ENCODE assay signal across 14 cellular contexts in genomic region chr9:698276-698675, GRCh38.
DNase-seq lines count a peak whose midpoint lies in the region; ATAC-seq and TF ChIP-seq lines count a peak whose summit lies in the region.
"Had no signal": no experiment of that assay in that cellular context is flagged by ENCODE, and none has a peak within 500 bp of the region (broad histone marks: within the 10 kb centered on the region; RNA-seq: fewer than 3 reads in every experiment).

No MANE protein-coding gene starts in this region.

- peaks cover 36% of the 10 kb centered on the region for H3K4me1 Mint-ChIP-seq in WTC11

- no peaks in the 10 kb centered on the region for H3K27me3 ChIP-seq in skeletal muscle tissue (ENCODE audit: control insufficient read depth in 3 of 3, insufficient read depth in 3 of 3, low read length in 3 of 3)
- H3K27me3 ChIP-seq: SJCRH30 had no signal

- no peak overlapping the region for H3K4me3 ChIP-seq in fibroblast of the aortic adventitia (ENCODE audit: low read depth, low read length)
- no peak overlapping the region for H3K4me3 ChIP-seq in skeletal muscle tissue (ENCODE audit: low read length in 3 of 3)
- H3K4me3 ChIP-seq: SJCRH30 had no signal

- ATAC-seq in WTC11: no peak
- ATAC-seq in HG03196 (IDR thresholded peaks at IDR 0.05; ENCODE audit: unreplicated experiment): no peak
- no peak for ATAC-seq in HG03108 (IDR thresholded peaks at IDR 0.05; ENCODE audit: unreplicated experiment)
- ATAC-seq: activated CD4-positive, CD25-positive, alpha-beta regulatory T cell treated with anti-CD3 and anti-CD28 coated beads, Interleukin-2, amount 50 U/mL, for 24 hours; activated T-cell treated with anti-CD3 and anti-CD28 coated beads, Interleukin-2, amount 50 U/mL, for 72 hours; sciatic nerve had no signal

- no peaks in the 10 kb centered on the region for H3K9me3 ChIP-seq in skeletal muscle tissue (ENCODE audit: control insufficient read depth in 3 of 3, low read length in 3 of 3)
- H3K9me3 ChIP-seq: SJCRH30 had no signal

- H3K9ac ChIP-seq in skeletal muscle tissue (ENCODE audit: low read depth in 1 of 3, low read length in 3 of 3): no peak overlapping the region

- TF ChIP-seq CTCF in WTC11 (IDR thresholded peaks at IDR 0.05) (no peak), fibroblast of the aortic adventitia (IDR thresholded peaks at IDR 0.05; ENCODE audit: insufficient read depth, low read length) (no peak)

- peaks cover 0 to 5% (median 2%) of the 10 kb centered on the region in 3 donors for H3K36me3 ChIP-seq in skeletal muscle tissue (ENCODE audit: control insufficient read depth in 3 of 3, insufficient read depth in 3 of 3, low read length in 3 of 3)
- H3K36me3 ChIP-seq: SJCRH30 had no signal

- no peaks in the 10 kb centered on the region for H3K27me3 Mint-ChIP-seq in WTC11 (ENCODE audit: low read depth)

- H3K4me3 Mint-ChIP-seq in WTC11: no peak overlapping the region
- H3K4me3 Mint-ChIP-seq: activated T-cell treated with anti-CD3 and anti-CD28 coated beads, Interleukin-2, amount 50 U/mL, for 72 hours had no signal

- peak overlapping the region; percentile 8; the same call in 1 of the 2 replicates for H3K27ac Mint-ChIP-seq in WTC11
- H3K27ac Mint-ChIP-seq: activated T-cell treated with anti-CD3 and anti-CD28 coated beads, Interleukin-2, amount 50 U/mL, for 72 hours had no signal

- H3K27ac ChIP-seq in skeletal muscle tissue (ENCODE audit: low read depth, low read length): peak overlapping the region; percentile 16
- H3K27ac ChIP-seq: SJCRH30 had no signal

- no peaks in the 10 kb centered on the region for H3K9me3 Mint-ChIP-seq in WTC11
- H3K9me3 Mint-ChIP-seq: activated T-cell treated with anti-CD3 and anti-CD28 coated beads, Interleukin-2, amount 50 U/mL, for 72 hours had no signal

- POLR2A ChIA-PET in WTC11 (lab: Charles Lee): no interaction called here

- DNase-seq in GM03348 (ENCODE audit: low spot score) (peak; percentile 64), WTC11 (ENCODE audit: low spot score) (no peak), fibroblast of the aortic adventitia (ENCODE audit: low read depth) (peak; percentile 53), GOT3 (lab: John Stamatoyannopoulos, UW) (no peak), DMS 273 (lab: John Stamatoyannopoulos, UW; ENCODE audit: unreplicated experiment) (no peak)
- DNase-seq: activated T-cell treated with anti-CD3 and anti-CD28 coated beads, Interleukin-2, amount 50 U/mL, for 72 hours; glutamatergic neuron; NCI-H526 treated with DMSO at 0.1 percent for 48 hours; SJCRH30 had no signal

- no peaks in the 10 kb centered on the region for H3K36me3 Mint-ChIP-seq in WTC11

- peaks cover 37 to 63% (median 48%) of the 10 kb centered on the region in 3 donors for H3K4me1 ChIP-seq in skeletal muscle tissue (ENCODE audit: control insufficient read depth in 3 of 3, insufficient read depth in 3 of 3, low read length in 3 of 3)

- CTCF ChIA-PET in WTC11 (lab: Charles Lee): no interaction called here

TF ChIP-seq in WTC11, 78 proteins besides CTCF, POLR2A, EP300 and RAD21:
- TF ChIP-seq NFYB (CRISPR knock-in tag; conservative IDR thresholded peaks at IDR 0.05; ENCODE audit: low read depth) (no peak), E2F4 (CRISPR knock-in tag; IDR thresholded peaks at IDR 0.05; ENCODE audit: borderline replicate concordance, low read depth) (no peak), ZMAT4 (CRISPR knock-in tag; IDR thresholded peaks at IDR 0.05) (no peak), SOX15 (CRISPR knock-in tag; IDR thresholded peaks at IDR 0.05) (no peak), FOXP1 (CRISPR knock-in tag; IDR thresholded peaks at IDR 0.05; ENCODE audit: borderline replicate concordance) (no peak), ARID4B (CRISPR knock-in tag; IDR thresholded peaks at IDR 0.05; ENCODE audit: borderline replicate concordance) (no peak), HMGA2 (CRISPR knock-in tag; IDR thresholded peaks at IDR 0.05) (no peak), ZNF219 (CRISPR knock-in tag; IDR thresholded peaks at IDR 0.05; ENCODE audit: borderline replicate concordance) (no peak), TP53 (CRISPR knock-in tag; IDR thresholded peaks at IDR 0.05) (no peak), ESRRA (CRISPR knock-in tag; IDR thresholded peaks at IDR 0.05; ENCODE audit: borderline replicate concordance) (no peak), NR1H2 (CRISPR knock-in tag; IDR thresholded peaks at IDR 0.05) (no peak), KAT7 (CRISPR knock-in tag; IDR thresholded peaks at IDR 0.05; ENCODE audit: borderline replicate concordance) (no peak), RELA (CRISPR knock-in tag; IDR thresholded peaks at IDR 0.05; ENCODE audit: borderline replicate concordance) (no peak)
- TF ChIP-seq, protein P1, sequence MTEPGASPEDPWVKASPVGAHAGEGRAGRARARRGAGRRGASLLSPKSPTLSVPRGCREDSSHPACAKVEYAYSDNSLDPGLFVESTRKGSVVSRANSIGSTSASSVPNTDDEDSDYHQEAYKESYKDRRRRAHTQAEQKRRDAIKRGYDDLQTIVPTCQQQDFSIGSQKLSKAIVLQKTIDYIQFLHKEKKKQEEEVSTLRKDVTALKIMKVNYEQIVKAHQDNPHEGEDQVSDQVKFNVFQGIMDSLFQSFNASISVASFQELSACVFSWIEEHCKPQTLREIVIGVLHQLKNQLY (CRISPR knock-in tag; IDR thresholded peaks at IDR 0.05): no peak
- TF ChIP-seq, protein P2, sequence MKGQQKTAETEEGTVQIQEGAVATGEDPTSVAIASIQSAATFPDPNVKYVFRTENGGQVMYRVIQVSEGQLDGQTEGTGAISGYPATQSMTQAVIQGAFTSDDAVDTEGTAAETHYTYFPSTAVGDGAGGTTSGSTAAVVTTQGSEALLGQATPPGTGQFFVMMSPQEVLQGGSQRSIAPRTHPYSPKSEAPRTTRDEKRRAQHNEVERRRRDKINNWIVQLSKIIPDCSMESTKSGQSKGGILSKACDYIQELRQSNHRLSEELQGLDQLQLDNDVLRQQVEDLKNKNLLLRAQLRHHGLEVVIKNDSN (CRISPR knock-in tag; IDR thresholded peaks at IDR 0.05): no peak
- TF ChIP-seq, protein P3, sequence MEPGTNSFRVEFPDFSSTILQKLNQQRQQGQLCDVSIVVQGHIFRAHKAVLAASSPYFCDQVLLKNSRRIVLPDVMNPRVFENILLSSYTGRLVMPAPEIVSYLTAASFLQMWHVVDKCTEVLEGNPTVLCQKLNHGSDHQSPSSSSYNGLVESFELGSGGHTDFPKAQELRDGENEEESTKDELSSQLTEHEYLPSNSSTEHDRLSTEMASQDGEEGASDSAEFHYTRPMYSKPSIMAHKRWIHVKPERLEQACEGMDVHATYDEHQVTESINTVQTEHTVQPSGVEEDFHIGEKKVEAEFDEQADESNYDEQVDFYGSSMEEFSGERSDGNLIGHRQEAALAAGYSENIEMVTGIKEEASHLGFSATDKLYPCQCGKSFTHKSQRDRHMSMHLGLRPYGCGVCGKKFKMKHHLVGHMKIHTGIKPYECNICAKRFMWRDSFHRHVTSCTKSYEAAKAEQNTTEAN (CRISPR knock-in tag; IDR thresholded peaks at IDR 0.05): no peak

Comparison
In these comparisons a context has a peak if more than half of its experiments do, and no peak if none do; other contexts are left out.
1. DNase-seq: peak in GM03348 (single experiment) and fibroblast of the aortic adventitia (single experiment); none in WTC11 (single experiment), GOT3 (single experiment) and DMS 273 (single experiment).